Comparison of ENCODE assay signal across 23 cellular contexts in the genomic region with DNA sequence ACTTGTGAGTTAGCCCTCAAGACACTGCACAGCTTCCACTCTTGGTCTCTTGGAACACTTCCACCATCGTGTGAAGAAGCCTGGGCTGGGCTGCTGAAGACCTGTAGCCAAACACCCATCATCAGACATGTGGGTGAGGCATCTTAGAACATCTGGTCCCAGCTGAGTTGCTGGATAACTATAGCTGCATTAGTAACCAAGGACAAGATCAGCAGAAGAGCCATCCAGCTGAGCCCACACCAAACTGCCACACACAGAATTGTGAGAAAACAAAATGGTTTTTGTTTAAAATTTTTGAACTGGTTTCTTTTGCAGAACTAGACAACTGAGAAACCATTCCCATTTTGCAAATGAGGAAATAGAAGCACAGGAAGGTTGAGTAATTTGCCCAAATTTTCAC.
"Had no signal": no experiment of that assay in that cellular context is flagged by ENCODE, and none has a peak within 500 bp of the region (broad histone marks: within the 10 kb centered on the region; RNA-seq: fewer than 3 reads in every experiment).

No MANE protein-coding gene starts in this region.

- DNase-seq: IMR-90, KG1, MG63, NCI-H1092, NCI-H1105 treated with DMSO at 0.1 percent for 48 hours, NCI-H1436, NCI-H187, NCI-H2029, NCI-H2081 treated with DMSO at 0.1 percent for 48 hours, NCI-H2171, NCI-H226, NCI-H446, NCI-H510A, NCI-H524 treated with DMSO at 0.1 percent for 48 hours, NCI-H69, NCI-H774, PC-3, SHP77, SK-N-SH, SW 1271, T-cell had no signal

- H3K36me3 Mint-ChIP-seq: T-cell had no signal

- H3K4me3 ChIP-seq: MG63 had no signal

- H3K4me3 Mint-ChIP-seq: T-cell had no signal

- H3K9ac ChIP-seq: SK-N-SH had no signal

- H3K27ac ChIP-seq: RWPE1 had no signal

- H3K36me3 ChIP-seq: MG63 had no signal

- H3K4me2 ChIP-seq: SK-N-SH had no signal

- H3K27ac Mint-ChIP-seq: T-cell had no signal

- ATAC-seq: Panc1, PC-3, T-cell had no signal
